ENCODE assay signal across 16 cellular contexts in genomic region chr20:36614781-36615557, GRCh38. TPM values are rescaled to one million over a fixed set of nuclear protein-coding genes. Genes with fewer than 3 reads are reported as not detected.
DNase-seq lines count a peak whose midpoint lies in the region; TF ChIP-seq lines count a peak whose summit lies in the region.
"Had no signal": no experiment of that assay in that cellular context is flagged by ENCODE, and none has a peak within 500 bp of the region (broad histone marks: within the 10 kb centered on the region; RNA-seq: fewer than 3 reads in every experiment).

No MANE protein-coding gene starts in this region.

- no peaks in the 10 kb centered on the region for H3K27me3 Mint-ChIP-seq in activated naive CD4-positive, alpha-beta T cell treated with anti-CD3 and anti-CD28 coated beads for 36 hours (ENCODE audit: low read depth)
- H3K27me3 Mint-ChIP-seq: dendritic cell treated with granulocyte-macrophage colony-stimulating factor and Interleukin-4, amounts not matched to agents 40 ng/mL and 50 ng/mL, for 4 days; progenitor cell of endocrine pancreas had no signal

- peaks cover 9% of the 10 kb centered on the region for H3K4me1 Mint-ChIP-seq in activated naive CD4-positive, alpha-beta T cell treated with anti-CD3 and anti-CD28 coated beads for 36 hours (ENCODE audit: low read depth)

- DNase-seq in activated naive CD4-positive, alpha-beta T cell treated with anti-CD3 and anti-CD28 coated beads for 36 hours: no peak
- DNase-seq in activated naive CD4-positive, alpha-beta T cell treated with Interleukin-2 at 50 U/mL for 16 hours: no peak
- DNase-seq in NCI-H2029 treated with DMSO at 0.1 percent for 48 hours (lab: John Stamatoyannopoulos, UW) (peak; percentile 58), choroid plexus epithelial cell (ENCODE audit: low read depth) (peak; percentile 33), Peyer's patch (no peak), mesendoderm (no peak)
- no peak for DNase-seq in stimulated activated CD4-positive, alpha-beta T cell treated with anti-CD3 and anti-CD28 coated beads, Interleukin-2, amount 100 ng/mL, for 48 hours
- DNase-seq: activated CD4-positive, alpha-beta T cell treated with anti-CD3 and anti-CD28 coated beads, Interleukin-2, amount 50 U/mL, for 48 hours; IMR-90; NCI-H1092 treated with DMSO at 0.1 percent for 48 hours; NCI-H345; PC-9; upper lobe of left lung had no signal

- no peak overlapping the region for H3K18ac ChIP-seq in mesendoderm (ENCODE audit: low read length)

- no peak overlapping the region for H2AK5ac ChIP-seq in mesendoderm (ENCODE audit: low read length)

- no peak overlapping the region for H3K56ac ChIP-seq in mesendoderm (ENCODE audit: low read length)

- TF ChIP-seq CTCF in choroid plexus epithelial cell (conservative IDR thresholded peaks at IDR 0.05; ENCODE audit: low read depth, low read length): no peak
- no peak for TF ChIP-seq CTCF in neutrophil (IDR thresholded peaks at IDR 0.05)
- no peak for TF ChIP-seq CTCF in Peyer's patch (IDR thresholded peaks at IDR 0.05)

- peaks cover 70% of the 10 kb centered on the region for H3K36me3 ChIP-seq in neutrophil
- H3K36me3 ChIP-seq in Peyer's patch: peaks cover 0 to 55% (median 0%) of the 10 kb centered on the region in 3 donors
- peaks cover 21% of the 10 kb centered on the region for H3K36me3 ChIP-seq in mesendoderm (ENCODE audit: control insufficient read depth, insufficient read depth, low read length)

- H2BK5ac ChIP-seq in mesendoderm (ENCODE audit: low read length): no peak overlapping the region

- H3K9me3 ChIP-seq in neutrophil: no peaks in the 10 kb centered on the region
- no peaks in the 10 kb centered on the region for H3K9me3 ChIP-seq in Peyer's patch
- H3K9me3 ChIP-seq: upper lobe of left lung had no signal

- no peak for TF ChIP-seq POLR2A in Peyer's patch (IDR thresholded peaks at IDR 0.05)

- H3K27ac ChIP-seq in neutrophil (peak overlapping the region; percentile 55), Peyer's patch (no peak overlapping the region), mesendoderm (ENCODE audit: low read depth, low read length) (no peak overlapping the region)
- H3K27ac ChIP-seq: PC-9, upper lobe of left lung had no signal

- peak overlapping the region; percentile 8 for H3K27ac Mint-ChIP-seq in activated naive CD4-positive, alpha-beta T cell treated with anti-CD3 and anti-CD28 coated beads for 36 hours
- H3K27ac Mint-ChIP-seq: dendritic cell treated with granulocyte-macrophage colony-stimulating factor and Interleukin-4, amounts not matched to agents 40 ng/mL and 50 ng/mL, for 4 days; progenitor cell of endocrine pancreas had no signal

- H4K8ac ChIP-seq in mesendoderm (ENCODE audit: low read depth, low read length): no peak overlapping the region

- H3K4me1 ChIP-seq in neutrophil (ENCODE audit: control insufficient read depth in 1 of 2, insufficient read depth in 1 of 2, low read depth in 1 of 2, low read length in 1 of 2) (no peaks in the 10 kb centered on the region), Peyer's patch (peaks cover 0 to 5% (median 0%) of the 10 kb centered on the region in 4 donors), mesendoderm (ENCODE audit: control insufficient read depth, low read depth, low read length) (no peaks in the 10 kb centered on the region)
- H3K4me1 ChIP-seq: upper lobe of left lung had no signal

- peaks cover 22% of the 10 kb centered on the region for H3K36me3 Mint-ChIP-seq in activated naive CD4-positive, alpha-beta T cell treated with anti-CD3 and anti-CD28 coated beads for 36 hours (ENCODE audit: low read depth)

- no peak overlapping the region for H2BK120ac ChIP-seq in mesendoderm (ENCODE audit: low read depth, low read length)

- no peaks in the 10 kb centered on the region for H3K27me3 ChIP-seq in neutrophil
- H3K27me3 ChIP-seq in Peyer's patch: no peaks in the 10 kb centered on the region
- H3K27me3 ChIP-seq in mesendoderm (ENCODE audit: insufficient read depth, low read length, poor library complexity): no peaks in the 10 kb centered on the region
- H3K27me3 ChIP-seq: upper lobe of left lung had no signal

- no CpG with 5 or more reads among the region's 14 CpGs for WGBS in mesendoderm (ENCODE audit: extremely low coverage, insufficient coverage, low lambda C conversion rate)

- H3K9me3 Mint-ChIP-seq in activated naive CD4-positive, alpha-beta T cell treated with anti-CD3 and anti-CD28 coated beads for 36 hours: no peaks in the 10 kb centered on the region
- H3K9me3 Mint-ChIP-seq: dendritic cell treated with granulocyte-macrophage colony-stimulating factor and Interleukin-4, amounts not matched to agents 40 ng/mL and 50 ng/mL, for 4 days had no signal

- no peak overlapping the region for H3K9ac ChIP-seq in mesendoderm (ENCODE audit: low read length)

- H3K4me3 Mint-ChIP-seq in activated naive CD4-positive, alpha-beta T cell treated with anti-CD3 and anti-CD28 coated beads for 36 hours: no peak overlapping the region
- H3K4me3 Mint-ChIP-seq: dendritic cell treated with granulocyte-macrophage colony-stimulating factor and Interleukin-4, amounts not matched to agents 40 ng/mL and 50 ng/mL, for 4 days had no signal

- no peaks in the 10 kb centered on the region for H3K79me2 ChIP-seq in mesendoderm (ENCODE audit: control insufficient read depth, insufficient read depth, low read length)

- CTCF ChIA-PET in activated naive CD4-positive, alpha-beta T cell treated with anti-CD3 and anti-CD28 coated beads for 36 hours (lab: Charles Lee): interaction anchor here (0.6 to 1.8 kb wide), 4 partner anchors 9 to 298 kb away, joined by 3 to 6 read pairs (median 5); partner anchors contain the start of genes NDRG3, RAB5IF and SLA2

- no peak overlapping the region for H3K4me2 ChIP-seq in mesendoderm (ENCODE audit: low read length)
- H3K4me2 ChIP-seq: PC-9 had no signal

- H3K4me3 ChIP-seq in choroid plexus epithelial cell (ENCODE audit: low read depth, low read length) (no peak overlapping the region), neutrophil (ENCODE audit: low read depth in 1 of 2, low read length in 1 of 2) (no peak overlapping the region), Peyer's patch (no peak overlapping the region), mesendoderm (ENCODE audit: low read length) (no peak overlapping the region)
- H3K4me3 ChIP-seq: PC-9, upper lobe of left lung had no signal

- no peak overlapping the region for H3K4ac ChIP-seq in mesendoderm (ENCODE audit: low read depth, low read length)

- intact Hi-C loops in activated naive CD4-positive, alpha-beta T cell treated with anti-CD3 and anti-CD28 coated beads for 36 hours (cut with micrococcal nuclease): no loop called here

- H4K5ac ChIP-seq in mesendoderm (ENCODE audit: low read length): no peak overlapping the region

- no peaks in the 10 kb centered on the region for H3K79me1 ChIP-seq in mesendoderm (ENCODE audit: low read length)

- H3K23ac ChIP-seq in mesendoderm (ENCODE audit: low read length): no peak overlapping the region

- no peak overlapping the region for H2BK15ac ChIP-seq in mesendoderm (replicated peaks; ENCODE audit: low read depth)

RNA-seq across cellular contexts. Expression of gene RAB5IF, which starts 9.4 kb away (rescaled TPM):
- total RNA-seq in activated naive CD4-positive, alpha-beta T cell treated with anti-CD3 and anti-CD28 coated beads for 36 hours: 10 to 100 TPM; 79.8 to 85.9 TPM
- 100 to 1,000 TPM in 2 of 4 donors, 10 to 100 TPM in 2; 55.6 to 193 (median 105) TPM for total RNA-seq in Peyer's patch
- 152 TPM for polyA plus RNA-seq in mesendoderm (2013, experiment 1 of 2)
- polyA plus RNA-seq in mesendoderm (2013, experiment 2 of 2): 148 TPM

RNA-seq across cellular contexts. Expression of gene SLA2, which starts 31.0 kb away (rescaled TPM):
- total RNA-seq in activated naive CD4-positive, alpha-beta T cell treated with anti-CD3 and anti-CD28 coated beads for 36 hours: 10 to 100 TPM; 44.1 TPM
- total RNA-seq in Peyer's patch: 1 to 10 TPM; 2.8 to 5.0 (median 3.6) TPM
- polyA plus RNA-seq in mesendoderm (2013, experiment 1 of 2): 0.10 TPM
- 0.07 TPM for polyA plus RNA-seq in mesendoderm (2013, experiment 2 of 2)
- total RNA-seq: IMR-90, PC-9 had no signal

RNA-seq across cellular contexts. Expression of gene TGIF2, which starts 41.6 kb away (rescaled TPM):
- 10 to 100 TPM; 32.2 to 33.6 TPM for total RNA-seq in activated naive CD4-positive, alpha-beta T cell treated with anti-CD3 and anti-CD28 coated beads for 36 hours
- 1 to 10 TPM; 2.6 to 8.4 (median 4.5) TPM for total RNA-seq in Peyer's patch
- polyA plus RNA-seq in mesendoderm (2013, experiment 1 of 2): 68.5 TPM
- polyA plus RNA-seq in mesendoderm (2013, experiment 2 of 2): 65.7 TPM

Comparison
In these comparisons a context has a peak if more than half of its experiments do, and no peak if none do; other contexts are left out.
1. DNase-seq: peak in NCI-H2029 treated with DMSO at 0.1 percent for 48 hours (single experiment) and choroid plexus epithelial cell (single experiment); none in activated naive CD4-positive, alpha-beta T cell treated with anti-CD3 and anti-CD28 coated beads for 36 hours (single experiment), activated naive CD4-positive, alpha-beta T cell treated with Interleukin-2 at 50 U/mL for 16 hours (single experiment), Peyer's patch (0 of 3), mesendoderm (single experiment) and stimulated activated CD4-positive, alpha-beta T cell treated with anti-CD3 and anti-CD28 coated beads, Interleukin-2, amount 100 ng/mL, for 48 hours (0 of 2).
2. RNA of gene SLA2, which starts 31.0 kb away (total RNA-seq): 44.1 TPM in activated naive CD4-positive, alpha-beta T cell treated with anti-CD3 and anti-CD28 coated beads for 36 hours; 2.8 to 5.0 TPM in Peyer's patch; every median in the first group is over 4 times any median in the second.